In genomic region chr9:95480346-95480745, GRCh38 we compare ENCODE assay signal across 18 cellular contexts. TPM values are rescaled to one million over a fixed set of nuclear protein-coding genes. Genes with fewer than 3 reads are reported as not detected.
A peak's percentile ranks its signal among the peaks of the same experiment; 100 is the strongest.
DNase-seq lines count a peak whose midpoint lies in the region; ATAC-seq and TF ChIP-seq lines count a peak whose summit lies in the region.
"Had no signal": no experiment of that assay in that cellular context is flagged by ENCODE, and none has a peak within 500 bp of the region (broad histone marks: within the 10 kb centered on the region; RNA-seq: fewer than 3 reads in every experiment).

No MANE protein-coding gene starts in this region.

- H3K27ac Mint-ChIP-seq in WTC11, result 0 out of 2 replicates have a peak overlapping the region, but pooled peaks have one; percentile 17
- H3K27ac Mint-ChIP-seq in brain, result peak overlapping the region in 2 of 5 experiments; percentile 58 to 83
- peak overlapping the region; percentile 85 for H3K27ac Mint-ChIP-seq in nephron progenitor cell
- no peak overlapping the region for H3K27ac Mint-ChIP-seq in mesothelial cell of epicardium
- H3K27ac Mint-ChIP-seq: CD4-positive, CD25-positive, alpha-beta regulatory T cell had no signal

- H3K9me3 Mint-ChIP-seq in WTC11 (no peaks in the 10 kb centered on the region), brain (no peaks in the 10 kb centered on the region), nephron progenitor cell (no peaks in the 10 kb centered on the region), mesothelial cell of epicardium (no peaks in the 10 kb centered on the region)
- H3K9me3 Mint-ChIP-seq: CD4-positive, CD25-positive, alpha-beta regulatory T cell; CD8-positive, alpha-beta memory T cell; H9 had no signal

- ATAC-seq in WTC11, result no peak
- no peak for ATAC-seq in activated CD4-positive, CD25-positive, alpha-beta regulatory T cell treated with anti-CD3 and anti-CD28 coated beads, Interleukin-2, amount 50 U/mL, for 24 hours
- ATAC-seq in stimulated activated naive CD8-positive, alpha-beta T cell treated with anti-CD3 and anti-CD28 coated beads, Interleukin-15, Interleukin-2, amounts not matched to agents 100 U/mL and 50 U/mL, for 24 hours, result no peak

- POLR2A ChIA-PET in WTC11 (lab: Charles Lee), result no interaction called here

- H3K36me3 Mint-ChIP-seq in WTC11 (peaks cover 57% of the 10 kb centered on the region), brain (peaks cover 60% of the 10 kb centered on the region), nephron progenitor cell (ENCODE audit: low read depth) (peaks cover 57% of the 10 kb centered on the region), mesothelial cell of epicardium (peaks cover 32% of the 10 kb centered on the region)

- H3K4me1 Mint-ChIP-seq in WTC11 (peaks cover 60% of the 10 kb centered on the region), brain (peaks cover 93% of the 10 kb centered on the region), nephron progenitor cell (peaks cover 87% of the 10 kb centered on the region), mesothelial cell of epicardium (peaks cover 3% of the 10 kb centered on the region)

- DNase-seq in WTC11 (ENCODE audit: low spot score), result no peak
- DNase-seq in nephron progenitor cell, result no peak
- DNase-seq in mesothelial cell of epicardium (ENCODE audit: low spot score in 2 of 2, unreplicated experiment in 2 of 2), result no peak
- DNase-seq in stimulated activated CD4-positive, alpha-beta T cell treated with anti-CD3 and anti-CD28 coated beads, Interleukin-2, amount 100 ng/mL, for 48 hours, result no peak
- no peak for DNase-seq in stimulated activated naive CD8-positive, alpha-beta T cell treated with anti-CD3 and anti-CD28 coated beads, Interleukin-15, Interleukin-2, amounts not matched to agents 100 U/mL and 50 U/mL, for 24 hours
- DNase-seq: ACHN; BE2C; C1 segment of cervical spinal cord; CD4-positive, CD25-positive, alpha-beta regulatory T cell; CD8-positive, alpha-beta memory T cell; COR-L47; DMS 273 treated with DMSO at 0.1 percent for 48 hours; DMS53; DND-41; EL; H9 had no signal

- TF ChIP-seq CTCF in WTC11 (IDR thresholded peaks at IDR 0.05) (no peak), brain (conservative IDR thresholded peaks at IDR 0.05) (no peak), nephron progenitor cell (IDR thresholded peaks at IDR 0.05) (no peak), mesothelial cell of epicardium (IDR thresholded peaks at IDR 0.05; ENCODE audit: unreplicated experiment) (no peak)

- CTCF ChIA-PET in WTC11 (lab: Charles Lee), result interaction anchor here (1.0 kb wide), 1 partner anchor 144 kb away, joined by 3 read pairs; no protein-coding TSS in a partner anchor

- H3K27me3 Mint-ChIP-seq in WTC11 (ENCODE audit: low read depth), result no peaks in the 10 kb centered on the region
- H3K27me3 Mint-ChIP-seq in brain, result no peaks in the 10 kb centered on the region
- H3K27me3 Mint-ChIP-seq in nephron progenitor cell (ENCODE audit: low read depth, poor library complexity), result peaks cover 2% of the 10 kb centered on the region
- no peaks in the 10 kb centered on the region for H3K27me3 Mint-ChIP-seq in mesothelial cell of epicardium (ENCODE audit: low read depth)

- H3K4me3 Mint-ChIP-seq in WTC11 (no peak overlapping the region), brain (peak overlapping the region in 3 of 5 experiments; percentile 15 to 63 (median 52)), nephron progenitor cell (no peak overlapping the region), mesothelial cell of epicardium (no peak overlapping the region)
- H3K4me3 Mint-ChIP-seq: CD4-positive, CD25-positive, alpha-beta regulatory T cell; CD8-positive, alpha-beta memory T cell had no signal

TF ChIP-seq in WTC11, 78 proteins besides CTCF, POLR2A, EP300 and RAD21:
- TF ChIP-seq, protein P1, sequence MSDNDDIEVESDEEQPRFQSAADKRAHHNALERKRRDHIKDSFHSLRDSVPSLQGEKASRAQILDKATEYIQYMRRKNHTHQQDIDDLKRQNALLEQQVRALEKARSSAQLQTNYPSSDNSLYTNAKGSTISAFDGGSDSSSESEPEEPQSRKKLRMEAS (CRISPR knock-in tag; IDR thresholded peaks at IDR 0.05), result no peak
- TF ChIP-seq E2F4 (CRISPR knock-in tag; IDR thresholded peaks at IDR 0.05; ENCODE audit: borderline replicate concordance, low read depth), result no peak
- no peak for TF ChIP-seq PREB (CRISPR knock-in tag; IDR thresholded peaks at IDR 0.05; ENCODE audit: borderline replicate concordance)
- TF ChIP-seq NR1H2 (CRISPR knock-in tag; IDR thresholded peaks at IDR 0.05), result no peak
- no peak for TF ChIP-seq FOXP4 (CRISPR knock-in tag; IDR thresholded peaks at IDR 0.05)
- no peak for TF ChIP-seq ZNF263 (CRISPR knock-in tag; IDR thresholded peaks at IDR 0.05; ENCODE audit: low read depth)

RNA-seq across cellular contexts. Expression of gene PTCH1, which starts 36.4 kb away (rescaled TPM):
- 27.9 to 38.0 TPM (median 30.9 TPM) in 3 replicates for total RNA-seq in WTC11 (2021)
- 13.5 TPM for polyA plus RNA-seq in brain (ENCODE audit: insufficient read depth, low read depth, low replicate concordance)
- 29.9 to 36.3 TPM (median 36.1 TPM) in 3 replicates for total RNA-seq in mesothelial cell of epicardium

Comparison
In these comparisons a context has a peak if more than half of its experiments do, and no peak if none do; other contexts are left out.
1. H3K4me3 Mint-ChIP-seq: peak in brain (3 of 5); none in WTC11 (single experiment), nephron progenitor cell (single experiment) and mesothelial cell of epicardium (single experiment).